In genomic region chr21:43332872-43333300, GRCh38 we compare ENCODE assay signal across 10 cellular contexts.
DNase-seq lines count a peak whose midpoint lies in the region; ATAC-seq, FAIRE-seq and TF ChIP-seq lines count a peak whose summit lies in the region.
"Had no signal": no experiment of that assay in that cellular context is flagged by ENCODE, and none has a peak within 500 bp of the region (broad histone marks: within the 10 kb centered on the region; RNA-seq: fewer than 3 reads in every experiment).

No MANE protein-coding gene starts in this region.

- peaks cover 0 to 5% of the 10 kb centered on the region in 2 donors for H3K9me3 ChIP-seq in esophagus (ENCODE audit: control insufficient read depth in 2 of 2, insufficient read depth in 1 of 2, low read depth in 1 of 2, low read length in 1 of 2)

- no peaks in the 10 kb centered on the region for H3K27me3 ChIP-seq in esophagus (ENCODE audit: control insufficient read depth in 1 of 2, insufficient read depth in 2 of 2, low read length in 2 of 2)

- WGBS in esophagus, 2 donors, result 32 to 33% methylated on average over 17 of the region's 17 CpGs

- H3K36me3 ChIP-seq in esophagus (ENCODE audit: control insufficient read depth in 2 of 2, insufficient read depth in 2 of 2, low read length in 1 of 2), result no peaks in the 10 kb centered on the region

- TF ChIP-seq CTCF in GM10248 (IDR thresholded peaks at IDR 0.05; ENCODE audit: control extremely low read depth, extremely low read depth, low read depth, missing control alignments), result no peak

- peaks cover 3 to 11% of the 10 kb centered on the region in 2 donors for H3K4me1 ChIP-seq in esophagus (ENCODE audit: control insufficient read depth in 2 of 2, insufficient read depth in 2 of 2, low read length in 1 of 2)

- ATAC-seq in Right ventricle myocardium inferior, result no peak

- CTCF ChIA-PET in GM10248 (lab: Yijun Ruan, JAX), result no interaction called here

- intact Hi-C loops in Right ventricle myocardium inferior (cut with DNase I) (loop anchor here (5.0 kb wide), 1 partner anchor 36 kb away; no protein-coding TSS in a partner anchor), cardiac septum (cut with DNase I) (loop anchor here (5.0 kb wide), 1 partner anchor 314 kb away; no protein-coding TSS in a partner anchor)

- DNase-seq in Right ventricle myocardium inferior (ENCODE audit: missing footprints), result peak; percentile 26
- no peak for DNase-seq in cardiac septum (ENCODE audit: low spot score)
- peak; percentile 61 for DNase-seq in myocyte (ENCODE audit: low read depth)
- peak; percentile 31 for DNase-seq in urothelium cell line (ENCODE audit: low spot score)
- DNase-seq in HuH-7.5 (ENCODE audit: low spot score), result no peak
- no peak for DNase-seq in NCI-H82 treated with DMSO at 0.1 percent for 48 hours (lab: John Stamatoyannopoulos, UW; ENCODE audit: unreplicated experiment)
- DNase-seq in GM10248 (ENCODE audit: extremely low spot score), result no peak
- DNase-seq: activated CD4-positive, alpha-beta T cell treated with anti-CD3 and anti-CD28 coated beads for 4 hours; AML-193 had no signal

- no peak for FAIRE-seq in urothelium cell line (lab: Jason Lieb, UNC)

- H3K4me3 ChIP-seq in esophagus (ENCODE audit: low read depth in 1 of 2, low read length in 2 of 2), result no peak overlapping the region

- H3K27ac ChIP-seq in esophagus (ENCODE audit: low read depth in 2 of 2, low read length in 1 of 2), result peak overlapping the region; percentile 11 to 42

- POLR2A ChIA-PET in GM10248 (lab: Yijun Ruan, JAX), result no interaction called here

Comparison
In these comparisons a context has a peak if more than half of its experiments do, and no peak if none do; other contexts are left out.
1. DNase-seq: peak in Right ventricle myocardium inferior (single experiment), myocyte (single experiment) and urothelium cell line (single experiment); none in cardiac septum (single experiment), HuH-7.5 (single experiment), NCI-H82 treated with DMSO at 0.1 percent for 48 hours (single experiment) and GM10248 (single experiment).